7 cellular contexts compared by ENCODE assay signal in the genomic region with DNA sequence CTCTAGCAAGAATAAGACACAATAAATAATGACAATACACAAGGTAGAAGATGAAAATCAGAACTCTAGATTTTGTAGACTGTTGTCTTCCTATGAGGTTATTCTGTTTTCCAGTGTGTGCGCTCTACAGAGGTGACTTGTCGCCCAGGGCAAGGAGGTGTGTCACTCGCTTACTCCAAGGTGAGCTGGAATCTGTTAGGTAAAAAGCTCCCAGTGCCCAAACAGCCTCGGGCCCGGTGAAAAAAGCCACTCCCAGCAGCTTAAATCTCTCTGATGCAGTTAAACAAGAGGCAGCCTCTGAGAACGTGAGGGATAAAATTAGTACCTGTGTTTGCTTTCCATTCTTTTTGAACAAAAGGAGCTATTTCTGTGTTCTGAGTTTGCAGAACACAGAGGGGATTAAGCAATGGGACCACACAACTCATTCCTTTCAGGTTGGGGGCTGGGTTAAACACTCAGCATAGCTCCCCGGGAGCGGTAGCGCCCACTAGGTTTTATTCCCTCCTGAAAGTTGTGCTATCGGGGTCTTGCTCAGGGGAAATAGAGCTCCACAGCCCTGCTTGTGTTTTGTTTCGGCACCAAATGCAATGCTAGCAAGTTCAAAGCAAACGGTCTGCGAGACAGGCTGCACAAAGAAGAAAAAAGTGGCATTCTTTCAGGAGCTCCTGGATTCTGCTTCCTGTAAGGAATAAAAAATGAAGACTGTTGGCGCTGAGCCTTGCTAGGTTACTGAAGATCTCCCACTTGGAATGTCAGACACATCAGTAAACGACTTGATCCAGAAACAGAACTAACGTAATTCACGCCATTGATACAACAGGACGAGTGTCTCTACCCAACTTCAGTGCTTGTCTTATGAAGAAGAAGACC.
DNase-seq lines count a peak whose midpoint lies in the region; ATAC-seq and TF ChIP-seq lines count a peak whose summit lies in the region.

No MANE protein-coding gene starts in this region.

- H3K4me1 ChIP-seq in Peyer's patch (peaks cover 0 to 7% (median 0%) of the 10 kb centered on the region in 4 donors), skeletal muscle tissue (ENCODE audit: control insufficient read depth in 3 of 3, insufficient read depth in 3 of 3, low read length in 3 of 3) (peaks cover 8 to 19% (median 11%) of the 10 kb centered on the region in 3 donors)

- H3K4me3 ChIP-seq in Peyer's patch (peak overlapping the region in 3 of 4 donors; percentile 1 to 40 (median 24)), skeletal muscle tissue (ENCODE audit: low read length in 3 of 3) (peak overlapping the region; percentile 60 to 67 (median 66))

- no peak for DNase-seq in Peyer's patch
- DNase-seq in iPS-NIHi7 (ENCODE audit: extremely low spot score): peak; percentile 35
- DNase-seq in DMS114 treated with DMSO at 0.1 percent for 48 hours (lab: John Stamatoyannopoulos, UW; ENCODE audit: unreplicated experiment): no peak
- no peak for DNase-seq in Ammon's horn (ENCODE audit: low spot score)

- no peaks in the 10 kb centered on the region for H3K27me3 ChIP-seq in Peyer's patch
- H3K27me3 ChIP-seq in skeletal muscle tissue (ENCODE audit: control insufficient read depth in 3 of 3, insufficient read depth in 3 of 3, low read length in 3 of 3): no peaks in the 10 kb centered on the region

- no peak for TF ChIP-seq CTCF in Peyer's patch (IDR thresholded peaks at IDR 0.05)

- ATAC-seq in HG03432 (IDR thresholded peaks at IDR 0.05; ENCODE audit: unreplicated experiment) (peak; percentile 22), GM21381 (IDR thresholded peaks at IDR 0.05; ENCODE audit: unreplicated experiment) (no peak)

- no peaks in the 10 kb centered on the region for H3K9me3 ChIP-seq in Peyer's patch
- H3K9me3 ChIP-seq in skeletal muscle tissue (ENCODE audit: control insufficient read depth in 3 of 3, low read length in 3 of 3): no peaks in the 10 kb centered on the region

- peak overlapping the region; percentile 43 to 76 (median 74) for H3K9ac ChIP-seq in skeletal muscle tissue (ENCODE audit: low read depth in 1 of 3, low read length in 3 of 3)

- H3K36me3 ChIP-seq in Peyer's patch (no peaks in the 10 kb centered on the region), skeletal muscle tissue (ENCODE audit: control insufficient read depth in 3 of 3, insufficient read depth in 3 of 3, low read length in 3 of 3) (no peaks in the 10 kb centered on the region)

- H3K27ac ChIP-seq in Peyer's patch (no peak overlapping the region), skeletal muscle tissue (ENCODE audit: low read depth, low read length) (no peak overlapping the region)

- TF ChIP-seq POLR2A in Peyer's patch (IDR thresholded peaks at IDR 0.05): no peak
